8 cellular contexts compared by ENCODE assay signal in genomic region chr16:69311533-69312388, GRCh38. TPM values are rescaled to one million over a fixed set of nuclear protein-coding genes. Genes with fewer than 3 reads are reported as not detected.
DNase-seq lines count a peak whose midpoint lies in the region; ATAC-seq, FAIRE-seq and TF ChIP-seq lines count a peak whose summit lies in the region.

No MANE protein-coding gene starts in this region.

- H3K36me3 Mint-ChIP-seq in activated T-cell treated with anti-CD3 and anti-CD28 coated beads, Interleukin-2, amount 50 U/mL, for 72 hours (ENCODE audit: insufficient read depth in 2 of 2) = peaks cover 2 to 14% of the 10 kb centered on the region in 2 donors
- peaks cover 13% of the 10 kb centered on the region for H3K36me3 Mint-ChIP-seq in osteocyte (ENCODE audit: unreplicated experiment)

- no peaks in the 10 kb centered on the region for H3K9me3 Mint-ChIP-seq in activated T-cell treated with anti-CD3 and anti-CD28 coated beads, Interleukin-2, amount 50 U/mL, for 72 hours
- no peaks in the 10 kb centered on the region for H3K9me3 Mint-ChIP-seq in osteocyte (ENCODE audit: unreplicated experiment)

- peaks cover 28% of the 10 kb centered on the region for H4K20me1 ChIP-seq in Loucy (ENCODE audit: insufficient read depth, low read length, poor library complexity, severe bottlenecking)

- H3K27ac ChIP-seq in gastroesophageal sphincter = peak overlapping the region; percentile 45 to 93 (median 90)

- peak overlapping the region; percentile 98 for H3K4me2 ChIP-seq in Loucy (ENCODE audit: low read depth, low read length, poor library complexity, severe bottlenecking)

- peaks cover 29% of the 10 kb centered on the region for H3K4me1 Mint-ChIP-seq in activated T-cell treated with anti-CD3 and anti-CD28 coated beads, Interleukin-2, amount 50 U/mL, for 72 hours (ENCODE audit: low read depth)
- peaks cover 20% of the 10 kb centered on the region for H3K4me1 Mint-ChIP-seq in osteocyte (ENCODE audit: unreplicated experiment)

- no peaks in the 10 kb centered on the region for H3K27me3 ChIP-seq in Loucy (ENCODE audit: insufficient read depth, low read length, poor library complexity, severe bottlenecking)
- H3K27me3 ChIP-seq in gastroesophageal sphincter = no peaks in the 10 kb centered on the region

- no peak for TF ChIP-seq POLR2A in gastroesophageal sphincter (IDR thresholded peaks at IDR 0.05)

- WGBS in gastroesophageal sphincter (ENCODE audit: low coverage in 1 of 2), 2 donors = 5 to 6% methylated on average over 16 to 31 of the region's 59 CpGs

- H3K9ac ChIP-seq in Loucy (ENCODE audit: low read depth, low read length, poor library complexity, severe bottlenecking) = peak overlapping the region; percentile 84

- FAIRE-seq in frontal cortex (lab: Jason Lieb, UNC) = no peak

- peaks cover 52% of the 10 kb centered on the region for H3K79me2 ChIP-seq in Loucy (ENCODE audit: insufficient read depth, low read length)

- TF ChIP-seq EP300 in gastroesophageal sphincter (IDR thresholded peaks at IDR 0.05) = no peak

- peak overlapping the region; percentile 87 to 99 for H3K4me3 Mint-ChIP-seq in activated T-cell treated with anti-CD3 and anti-CD28 coated beads, Interleukin-2, amount 50 U/mL, for 72 hours
- peak overlapping the region; percentile 98 for H3K4me3 Mint-ChIP-seq in osteocyte (ENCODE audit: unreplicated experiment)

- H3F3A ChIP-seq in Loucy (ENCODE audit: low read depth) = no peaks in the 10 kb centered on the region

- H2AFZ ChIP-seq in Loucy (ENCODE audit: low read length) = peak overlapping the region; percentile 68; the same call in 1 of the 2 replicates

- H3K9me3 ChIP-seq in Loucy (ENCODE audit: insufficient read depth, low read depth, low read length) (no peaks in the 10 kb centered on the region), gastroesophageal sphincter (no peaks in the 10 kb centered on the region)

- peak; percentile 61 to 69 for ATAC-seq in activated T-cell treated with anti-CD3 and anti-CD28 coated beads, Interleukin-2, amount 50 U/mL, for 72 hours (replicated peaks in 1 of 2)
- ATAC-seq in gastroesophageal sphincter = peak; percentile 53

- TF ChIP-seq CTCF in HFF-Myc (IDR thresholded peaks at IDR 0.05; ENCODE audit: low read depth, low read length, missing control alignments) (no peak), Loucy (conservative IDR thresholded peaks at IDR 0.05; ENCODE audit: low read length) (peak; percentile 24; the same call in 1 of the 2 replicates), gastroesophageal sphincter (IDR thresholded peaks at IDR 0.05) (no peak), osteocyte (IDR thresholded peaks at IDR 0.05) (no peak)

- peaks cover 6% of the 10 kb centered on the region for H3K4me1 ChIP-seq in Loucy (ENCODE audit: insufficient read depth, low read length, poor library complexity, severe bottlenecking)
- H3K4me1 ChIP-seq in gastroesophageal sphincter = peaks cover 0 to 45% (median 14%) of the 10 kb centered on the region in 3 donors

- H3K36me3 ChIP-seq in Loucy (ENCODE audit: insufficient read depth, low read length) (peaks cover 13% of the 10 kb centered on the region; the same call in 1 of the 2 replicates), gastroesophageal sphincter (peaks cover 0 to 41% of the 10 kb centered on the region in 2 donors)

- peak overlapping the region; percentile 77 for H3K27ac Mint-ChIP-seq in activated T-cell treated with anti-CD3 and anti-CD28 coated beads, Interleukin-2, amount 50 U/mL, for 72 hours
- H3K27ac Mint-ChIP-seq in osteocyte (ENCODE audit: unreplicated experiment) = peak overlapping the region; percentile 95

- no peaks in the 10 kb centered on the region for H3K9me2 ChIP-seq in Loucy (replicated peaks; ENCODE audit: low read depth, low read length)

- H3K27me3 Mint-ChIP-seq in activated T-cell treated with anti-CD3 and anti-CD28 coated beads, Interleukin-2, amount 50 U/mL, for 72 hours (ENCODE audit: low read depth) = no peaks in the 10 kb centered on the region
- H3K27me3 Mint-ChIP-seq in osteocyte (ENCODE audit: unreplicated experiment) = no peaks in the 10 kb centered on the region

- DNase-seq in NCI-H82 (lab: John Stamatoyannopoulos, UW) = peak; percentile 53
- no peak for DNase-seq in NCI-H82 treated with DMSO at 0.1 percent for 48 hours (lab: John Stamatoyannopoulos, UW; ENCODE audit: unreplicated experiment)
- no peak for DNase-seq in HFF-Myc (ENCODE audit: extremely low read depth, low read depth)
- peak; percentile 56 to 65 for DNase-seq in activated T-cell treated with anti-CD3 and anti-CD28 coated beads, Interleukin-2, amount 50 U/mL, for 72 hours
- no peak for DNase-seq in osteocyte (ENCODE audit: extremely low spot score, unreplicated experiment)
- DNase-seq in frontal cortex (ENCODE audit: low spot score in 2 of 2) = no peak

- H3K4me3 ChIP-seq in HFF-Myc (replicated peaks; ENCODE audit: low read depth, low read length) (peak overlapping the region; percentile 85), Loucy (ENCODE audit: low read length, poor library complexity, severe bottlenecking) (peak overlapping the region; percentile 84), gastroesophageal sphincter (peak overlapping the region; percentile 69 to 96)

RNA-seq across cellular contexts. Expression of gene VPS4A, which starts 0.6 kb away (rescaled TPM):
- total RNA-seq in activated T-cell treated with anti-CD3 and anti-CD28 coated beads, Interleukin-2, amount 50 U/mL, for 72 hours = 10 to 100 TPM; 41.1 to 45.3 TPM
- total RNA-seq in gastroesophageal sphincter (10 to 100 TPM; 34.2 to 41.1 (median 36.6) TPM), osteocyte (33.6 and 34.7 TPM in 2 replicates), frontal cortex (40.8 TPM)

RNA-seq across cellular contexts. Expression of gene PDF, which starts 18.6 kb away (rescaled TPM):
- 10 to 100 TPM in 1 of 2 donors, 1 to 10 TPM in 1; 9.9 to 10.1 TPM for total RNA-seq in activated T-cell treated with anti-CD3 and anti-CD28 coated beads, Interleukin-2, amount 50 U/mL, for 72 hours
- 10 to 100 TPM in 3 of 4 donors, under 1 TPM in 1; 0.49 to 16.0 (median 13.7) TPM for total RNA-seq in gastroesophageal sphincter
- total RNA-seq in osteocyte = 11.8 and 12.6 TPM in 2 replicates
- total RNA-seq in frontal cortex = 6.1 TPM

RNA-seq across cellular contexts. Expression of gene COG8, which starts 27.6 kb away (rescaled TPM):
- 10 to 100 TPM; 33.2 to 38.3 TPM for total RNA-seq in activated T-cell treated with anti-CD3 and anti-CD28 coated beads, Interleukin-2, amount 50 U/mL, for 72 hours
- 10 to 100 TPM; 33.3 to 48.6 (median 43.5) TPM for total RNA-seq in gastroesophageal sphincter
- total RNA-seq in osteocyte = 50.8 and 52.3 TPM in 2 replicates
- 41.6 TPM for total RNA-seq in frontal cortex

RNA-seq across cellular contexts. Expression of gene NIP7, which starts 27.8 kb away (rescaled TPM):
- total RNA-seq in activated T-cell treated with anti-CD3 and anti-CD28 coated beads, Interleukin-2, amount 50 U/mL, for 72 hours = 10 to 100 TPM; 30.8 to 32.2 TPM
- total RNA-seq in gastroesophageal sphincter (10 to 100 TPM in 3 of 4 donors, 1 to 10 TPM in 1; 7.5 to 18.9 (median 15.0) TPM), osteocyte (21.1 and 22.7 TPM in 2 replicates), frontal cortex (13.0 TPM)

RNA-seq across cellular contexts. Expression of gene TMED6, which starts 39.8 kb away (rescaled TPM):
- 1 to 10 TPM; 3.3 to 3.7 TPM for total RNA-seq in activated T-cell treated with anti-CD3 and anti-CD28 coated beads, Interleukin-2, amount 50 U/mL, for 72 hours
- total RNA-seq in gastroesophageal sphincter (1 to 10 TPM in 1 of 4 donors, not detected in 3; 2.2 TPM), osteocyte (0.40 and 0.94 TPM in 2 replicates), frontal cortex (not detected)

Comparison
In these comparisons a context has a peak if more than half of its experiments do, and no peak if none do; other contexts are left out.
1. DNase-seq: peak in NCI-H82 (single experiment) and activated T-cell treated with anti-CD3 and anti-CD28 coated beads, Interleukin-2, amount 50 U/mL, for 72 hours (2 of 2); none in NCI-H82 treated with DMSO at 0.1 percent for 48 hours (single experiment), HFF-Myc (single experiment), osteocyte (single experiment) and frontal cortex (0 of 2).
2. Peak in every context shown above with its lines, with median percentiles within 50 percentile points of each other: H3K4me3 ChIP-seq.